Comparison of ENCODE assay signal across 1 cellular context in the genomic region with DNA sequence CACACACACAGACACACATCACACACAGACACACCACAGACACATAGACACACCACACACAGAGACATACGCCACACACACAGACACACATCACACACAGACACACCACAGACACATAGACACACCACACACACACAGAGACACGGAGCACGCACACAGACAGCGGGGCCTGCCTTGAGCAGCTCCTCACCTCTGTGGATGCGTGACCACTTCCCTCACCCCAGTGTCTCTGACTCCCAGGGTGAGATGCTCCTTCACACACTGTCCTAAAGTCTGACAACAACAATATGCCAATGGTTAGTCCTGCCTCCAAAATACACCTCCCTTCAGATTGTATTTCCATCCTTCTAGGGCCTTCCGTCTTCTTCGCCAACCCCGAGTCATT.
TF ChIP-seq lines count a peak whose summit lies in the region.

No MANE protein-coding gene starts in this region.

TF ChIP-seq in endothelial cell of umbilical vein, 7 proteins besides CTCF, POLR2A, EP300 and RAD21 (continued from another document):
- TF ChIP-seq MAX (IDR thresholded peaks at IDR 0.05; ENCODE audit: insufficient read depth, insufficient read length) = no peak
- TF ChIP-seq EZH2 (IDR thresholded peaks at IDR 0.05; ENCODE audit: borderline replicate concordance, low read depth, low read length, severe bottlenecking) = no peak
TF ChIP-seq in endothelial cell of umbilical vein: peak in this region for 0.
